ENCODE assay signal across 19 cellular contexts in the genomic region with DNA sequence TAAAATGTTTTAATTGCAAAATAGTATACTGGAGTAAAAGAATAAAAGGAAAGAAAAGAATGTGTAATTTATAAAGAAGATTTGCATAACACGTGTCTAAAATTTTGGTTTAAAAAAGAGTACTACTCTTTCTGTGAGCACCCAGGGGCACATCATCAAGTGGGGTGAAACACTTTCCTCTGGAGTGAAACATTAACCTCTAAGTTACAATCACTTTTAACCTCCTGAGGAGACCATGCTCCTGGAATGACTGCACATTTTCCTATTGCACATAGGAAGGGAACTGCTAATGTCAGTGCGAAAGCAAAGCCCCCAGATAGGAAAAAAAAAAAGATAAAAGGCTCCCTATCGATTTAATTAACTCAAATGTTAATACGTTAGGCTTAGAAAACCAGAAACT. TPM values are rescaled to one million over a fixed set of nuclear protein-coding genes. Genes with fewer than 3 reads are reported as not detected.
"Had no signal": no experiment of that assay in that cellular context is flagged by ENCODE, and none has a peak within 500 bp of the region (broad histone marks: within the 10 kb centered on the region; RNA-seq: fewer than 3 reads in every experiment).

No MANE protein-coding gene starts in this region.

- H3K27ac ChIP-seq: lower lobe of right lung, parathyroid adenoma, tibial nerve, vagina had no signal

- H3K4me3 ChIP-seq: lower lobe of right lung, tibial nerve, vagina had no signal

- FAIRE-seq: bronchial epithelial cell had no signal

- ATAC-seq: activated T-cell treated with anti-CD3 and anti-CD28 coated beads, Interleukin-2, amount 50 U/mL, for 4 hours; lower lobe of right lung; natural killer cell; T-cell had no signal

- H3K36me3 ChIP-seq: lower lobe of right lung, tibial nerve, vagina had no signal

- H3K4me3 Mint-ChIP-seq: activated T-cell treated with anti-CD3 and anti-CD28 coated beads, Interleukin-2, amount 50 U/mL, for 4 hours; natural killer cell; stimulated activated naive CD8-positive, alpha-beta T cell treated with anti-CD3 and anti-CD28 coated beads, Interleukin-15, Interleukin-2, amounts not matched to agents 100 ng/mL and 50 ng/mL, for 24 hours; T-cell had no signal

- H3K9me3 ChIP-seq: lower lobe of right lung, tibial nerve, vagina had no signal

- H3K4me1 Mint-ChIP-seq: natural killer cell, T-cell had no signal

- H3K4me1 ChIP-seq: lower lobe of right lung, parathyroid adenoma had no signal

- H3K9me3 Mint-ChIP-seq: activated T-cell treated with anti-CD3 and anti-CD28 coated beads, Interleukin-2, amount 50 U/mL, for 4 hours; stimulated activated naive CD8-positive, alpha-beta T cell treated with anti-CD3 and anti-CD28 coated beads, Interleukin-15, Interleukin-2, amounts not matched to agents 100 ng/mL and 50 ng/mL, for 24 hours; T-cell had no signal

- H3K27ac Mint-ChIP-seq: natural killer cell; stimulated activated naive CD8-positive, alpha-beta T cell treated with anti-CD3 and anti-CD28 coated beads, Interleukin-15, Interleukin-2, amounts not matched to agents 100 ng/mL and 50 ng/mL, for 24 hours; T-cell had no signal

- H3K27me3 ChIP-seq: tibial nerve, vagina had no signal

- DNase-seq: activated CD4-positive, alpha-beta T cell treated with anti-CD3 and anti-CD28 coated beads for 48 hours; activated CD4-positive, CD25-positive, alpha-beta regulatory T cell; activated CD8-positive, alpha-beta memory T cell treated with anti-CD3 and anti-CD28 coated beads, Interleukin-2, amount 50 U/mL, for 4 hours; activated effector memory CD4-positive, alpha-beta T cell treated with anti-CD3 and anti-CD28 coated beads, Interleukin-2, amount 50 U/mL, for 16 hours; activated naive CD4-positive, alpha-beta T cell treated with anti-CD3 and anti-CD28 coated beads, Interleukin-2, amount 50 U/mL, for 16 hours; activated T-cell treated with anti-CD3 and anti-CD28 coated beads, Interleukin-2, amount 50 U/mL, for 4 hours; aorta; dermis blood vessel endothelial cell; effector memory CD4-positive, alpha-beta T cell; hippocampal formation; lower lobe of right lung; natural killer cell; retina; T-cell had no signal

- H3K36me3 Mint-ChIP-seq: natural killer cell, T-cell had no signal

RNA-seq across cellular contexts. Expression of gene VEGFC, which starts 13.3 kb away (rescaled TPM):
- total RNA-seq: natural killer cell had no signal
